In genomic region chr12:118213452-118213851, GRCh38 we compare ENCODE assay signal across 3 cellular contexts.
TF ChIP-seq lines count a peak whose summit lies in the region.

No MANE protein-coding gene starts in this region.

TF ChIP-seq in A549, 52 proteins besides CTCF, POLR2A, EP300 and RAD21 (continued from another document):
- TF ChIP-seq, protein P1, sequence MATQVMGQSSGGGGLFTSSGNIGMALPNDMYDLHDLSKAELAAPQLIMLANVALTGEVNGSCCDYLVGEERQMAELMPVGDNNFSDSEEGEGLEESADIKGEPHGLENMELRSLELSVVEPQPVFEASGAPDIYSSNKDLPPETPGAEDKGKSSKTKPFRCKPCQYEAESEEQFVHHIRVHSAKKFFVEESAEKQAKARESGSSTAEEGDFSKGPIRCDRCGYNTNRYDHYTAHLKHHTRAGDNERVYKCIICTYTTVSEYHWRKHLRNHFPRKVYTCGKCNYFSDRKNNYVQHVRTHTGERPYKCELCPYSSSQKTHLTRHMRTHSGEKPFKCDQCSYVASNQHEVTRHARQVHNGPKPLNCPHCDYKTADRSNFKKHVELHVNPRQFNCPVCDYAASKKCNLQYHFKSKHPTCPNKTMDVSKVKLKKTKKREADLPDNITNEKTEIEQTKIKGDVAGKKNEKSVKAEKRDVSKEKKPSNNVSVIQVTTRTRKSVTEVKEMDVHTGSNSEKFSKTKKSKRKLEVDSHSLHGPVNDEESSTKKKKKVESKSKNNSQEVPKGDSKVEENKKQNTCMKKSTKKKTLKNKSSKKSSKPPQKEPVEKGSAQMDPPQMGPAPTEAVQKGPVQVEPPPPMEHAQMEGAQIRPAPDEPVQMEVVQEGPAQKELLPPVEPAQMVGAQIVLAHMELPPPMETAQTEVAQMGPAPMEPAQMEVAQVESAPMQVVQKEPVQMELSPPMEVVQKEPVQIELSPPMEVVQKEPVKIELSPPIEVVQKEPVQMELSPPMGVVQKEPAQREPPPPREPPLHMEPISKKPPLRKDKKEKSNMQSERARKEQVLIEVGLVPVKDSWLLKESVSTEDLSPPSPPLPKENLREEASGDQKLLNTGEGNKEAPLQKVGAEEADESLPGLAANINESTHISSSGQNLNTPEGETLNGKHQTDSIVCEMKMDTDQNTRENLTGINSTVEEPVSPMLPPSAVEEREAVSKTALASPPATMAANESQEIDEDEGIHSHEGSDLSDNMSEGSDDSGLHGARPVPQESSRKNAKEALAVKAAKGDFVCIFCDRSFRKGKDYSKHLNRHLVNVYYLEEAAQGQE (IDR thresholded peaks at IDR 0.05) = no peak
- no peak for TF ChIP-seq HDAC2 (IDR thresholded peaks at IDR 0.05)
- TF ChIP-seq JUN (IDR thresholded peaks at IDR 0.05) = no peak
- TF ChIP-seq, protein P2, sequence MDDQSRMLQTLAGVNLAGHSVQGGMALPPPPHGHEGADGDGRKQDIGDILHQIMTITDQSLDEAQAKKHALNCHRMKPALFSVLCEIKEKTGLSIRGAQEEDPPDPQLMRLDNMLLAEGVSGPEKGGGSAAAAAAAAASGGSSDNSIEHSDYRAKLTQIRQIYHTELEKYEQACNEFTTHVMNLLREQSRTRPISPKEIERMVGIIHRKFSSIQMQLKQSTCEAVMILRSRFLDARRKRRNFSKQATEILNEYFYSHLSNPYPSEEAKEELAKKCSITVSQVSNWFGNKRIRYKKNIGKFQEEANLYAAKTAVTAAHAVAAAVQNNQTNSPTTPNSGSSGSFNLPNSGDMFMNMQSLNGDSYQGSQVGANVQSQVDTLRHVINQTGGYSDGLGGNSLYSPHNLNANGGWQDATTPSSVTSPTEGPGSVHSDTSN (IDR thresholded peaks at IDR 0.05) = no peak
- TF ChIP-seq ATOH8 (CRISPR knock-in tag; IDR thresholded peaks at IDR 0.05; ENCODE audit: low read depth) = no peak
- TF ChIP-seq BCL3 (IDR thresholded peaks at IDR 0.05) = no peak

TF ChIP-seq in neural cell, 6 proteins besides CTCF, POLR2A, EP300 and RAD21 (continued from another document):
- TF ChIP-seq, protein P1 (IDR thresholded peaks at IDR 0.05; ENCODE audit: borderline replicate concordance) = no peak
- TF ChIP-seq MXI1 (conservative IDR thresholded peaks at IDR 0.05; ENCODE audit: poor library complexity, severe bottlenecking) = no peak
- TF ChIP-seq POLR2AphosphoS5 (IDR thresholded peaks at IDR 0.05) = no peak
- TF ChIP-seq TAF1 (IDR thresholded peaks at IDR 0.05; ENCODE audit: low read depth) = no peak
- no peak for TF ChIP-seq EZH2 (IDR thresholded peaks at IDR 0.05; ENCODE audit: borderline replicate concordance, insufficient read depth, low read length, poor library complexity, severe bottlenecking)

TF ChIP-seq in SK-N-SH treated with all-trans-retinoic acid at 6 μM for 48 hours, 23 proteins besides CTCF, POLR2A, EP300 and RAD21 (continued from another document):
- TF ChIP-seq CREB5 (CRISPR knock-in tag; IDR thresholded peaks at IDR 0.05; ENCODE audit: low read depth) (no peak), ESRRG (CRISPR knock-in tag; IDR thresholded peaks at IDR 0.05) (no peak)
- TF ChIP-seq, protein P3, sequence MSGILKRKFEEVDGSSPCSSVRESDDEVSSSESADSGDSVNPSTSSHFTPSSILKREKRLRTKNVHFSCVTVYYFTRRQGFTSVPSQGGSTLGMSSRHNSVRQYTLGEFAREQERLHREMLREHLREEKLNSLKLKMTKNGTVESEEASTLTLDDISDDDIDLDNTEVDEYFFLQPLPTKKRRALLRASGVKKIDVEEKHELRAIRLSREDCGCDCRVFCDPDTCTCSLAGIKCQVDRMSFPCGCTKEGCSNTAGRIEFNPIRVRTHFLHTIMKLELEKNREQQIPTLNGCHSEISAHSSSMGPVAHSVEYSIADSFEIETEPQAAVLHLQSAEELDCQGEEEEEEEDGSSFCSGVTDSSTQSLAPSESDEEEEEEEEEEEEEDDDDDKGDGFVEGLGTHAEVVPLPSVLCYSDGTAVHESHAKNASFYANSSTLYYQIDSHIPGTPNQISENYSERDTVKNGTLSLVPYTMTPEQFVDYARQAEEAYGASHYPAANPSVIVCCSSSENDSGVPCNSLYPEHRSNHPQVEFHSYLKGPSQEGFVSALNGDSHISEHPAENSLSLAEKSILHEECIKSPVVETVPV (CRISPR knock-in tag; IDR thresholded peaks at IDR 0.05) = no peak
